22 cellular contexts compared by ENCODE assay signal in genomic region chr10:129418826-129419225, GRCh38. TPM values are rescaled to one million over a fixed set of nuclear protein-coding genes. Genes with fewer than 3 reads are reported as not detected.
A peak's percentile ranks its signal among the peaks of the same experiment; 100 is the strongest.
DNase-seq lines count a peak whose midpoint lies in the region; FAIRE-seq and TF ChIP-seq lines count a peak whose summit lies in the region.
"Had no signal": no experiment of that assay in that cellular context is flagged by ENCODE, and none has a peak within 500 bp of the region (broad histone marks: within the 10 kb centered on the region; RNA-seq: fewer than 3 reads in every experiment).

No MANE protein-coding gene starts in this region.

- no peaks in the 10 kb centered on the region for H3K79me1 ChIP-seq in H1 (ENCODE audit: low read depth, low read length)

- FAIRE-seq in H1 (lab: Jason Lieb, UNC): no peak
- FAIRE-seq: A204.1, G401.6, GM12891, HepG2 had no signal

- no peaks in the 10 kb centered on the region for H3K36me3 ChIP-seq in H1 (ENCODE audit: control insufficient read depth in 2 of 4, insufficient read depth in 4 of 4, low read length in 3 of 4)
- H3K36me3 ChIP-seq: BE2C, HAP-1 had no signal

- TF ChIP-seq EP300 in H1 (IDR thresholded peaks at IDR 0.05; ENCODE audit: borderline replicate concordance in 1 of 2, low read depth in 2 of 2, low read length in 2 of 2): no peak

- no peak overlapping the region for H4K5ac ChIP-seq in H1 (ENCODE audit: insufficient read length, low read depth, low read length)

- H3K56ac ChIP-seq in H1 (replicated peaks; ENCODE audit: insufficient read length, low read depth, low read length): no peak overlapping the region

- in situ Hi-C loops in G401 (cut with HindIII; ENCODE audit: low sequenced_read_pairs): no loop called here
- in situ Hi-C loops in GM13976 (cut with MboI; ENCODE audit: low sequenced_read_pairs, unreplicated experiment): no loop called here

- H3K14ac ChIP-seq in H1 (ENCODE audit: insufficient read length): no peak overlapping the region

- H3K4me3 ChIP-seq in H1 (ENCODE audit: extremely low read depth in 1 of 4, insufficient read depth in 2 of 4, low read depth in 3 of 4, low read length in 4 of 4): no peak overlapping the region
- H3K4me3 ChIP-seq: HAP-1 had no signal

- TF ChIP-seq RAD21 in H1 (IDR thresholded peaks at IDR 0.05 in 1 of 2, conservative IDR thresholded peaks at IDR 0.05 in 1 of 2; ENCODE audit: low read depth in 2 of 2, low read length in 2 of 2): no peak

- no peak overlapping the region for H3K4ac ChIP-seq in H1 (replicated peaks; ENCODE audit: insufficient read length, low read depth, low read length)

- H3K27me3 Mint-ChIP-seq in osteocyte (ENCODE audit: unreplicated experiment): no peaks in the 10 kb centered on the region
- H3K27me3 Mint-ChIP-seq: CD4-positive, CD25-positive, alpha-beta regulatory T cell; IgD-negative memory B cell had no signal

- no peak overlapping the region for H2BK120ac ChIP-seq in H1 (replicated peaks; ENCODE audit: low read depth, low read length)

- no peak overlapping the region for H2BK15ac ChIP-seq in H1 (ENCODE audit: low read length)

- H3K27ac Mint-ChIP-seq in osteocyte (ENCODE audit: unreplicated experiment): no peak overlapping the region
- H3K27ac Mint-ChIP-seq: CD4-positive, CD25-positive, alpha-beta regulatory T cell; IgD-negative memory B cell had no signal

- H3K9me3 ChIP-seq in H1 (ENCODE audit: insufficient read depth in 2 of 2, low read depth in 1 of 2, low read length in 1 of 2): no peaks in the 10 kb centered on the region
- H3K9me3 ChIP-seq: BE2C, HAP-1 had no signal

- POLR2A ChIA-PET in H1 (lab: Charles Lee; ENCODE audit: partially characterized antibody): no interaction called here

- peaks cover 0 to 2% (median under 1%) of the 10 kb centered on the region in 4 experiments; a peak in 1 of 7 replicates for H3K4me1 ChIP-seq in H1 (replicated peaks in 1 of 4; ENCODE audit: control insufficient read depth in 3 of 4, insufficient read depth in 4 of 4, low read length in 3 of 4)
- H3K4me1 ChIP-seq: BE2C, HAP-1 had no signal

- H3K4me2 ChIP-seq in H1 (ENCODE audit: insufficient read depth in 1 of 2, low read depth in 2 of 2, low read length in 2 of 2): no peak overlapping the region

- H3K4me1 Mint-ChIP-seq in osteocyte (ENCODE audit: unreplicated experiment): no peaks in the 10 kb centered on the region
- H3K4me1 Mint-ChIP-seq: CD4-positive, CD25-positive, alpha-beta regulatory T cell; CD8-positive, alpha-beta memory T cell; IgD-negative memory B cell had no signal

- no peak overlapping the region for H3K27ac ChIP-seq in H1 (ENCODE audit: low read depth, low read length)

- whole genome bisulfite sequencing in H1 (ENCODE audit: extremely low coverage in 1 of 2, insufficient coverage in 1 of 2, insufficient read length in 1 of 2, insufficient replicate concordance in 2 of 2, low coverage in 1 of 2, low lambda C conversion rate in 2 of 2, missing lambda C conversion rate in 1 of 2), 2 experiments: 91% methylated on average over 11 of the region's 11 CpGs; no CpG with 5 or more reads in 1 of the 2 experiments

- no peak overlapping the region for H2AFZ ChIP-seq in H1 (ENCODE audit: low read length)

- H4K91ac ChIP-seq in H1 (replicated peaks; ENCODE audit: insufficient read length, low read length): no peak overlapping the region

- H2BK20ac ChIP-seq in H1 (ENCODE audit: low read length): no peak overlapping the region

- H3K27me3 ChIP-seq in H1 (replicated peaks in 1 of 4; ENCODE audit: control insufficient read depth in 3 of 4, extremely low read depth in 1 of 4, insufficient read depth in 3 of 4, low read length in 3 of 4): no peaks in the 10 kb centered on the region
- H3K27me3 ChIP-seq: BE2C had no signal

- peak overlapping the region; percentile 54; the same call in 1 of the 2 replicates for H4K8ac ChIP-seq in H1 (ENCODE audit: extremely low read depth, insufficient read depth, low read length)

- H2BK12ac ChIP-seq in H1 (ENCODE audit: low read depth, low read length): 0 out of 2 replicates have a peak overlapping the region, but pooled peaks have one; percentile 27

- H3K23me2 ChIP-seq in H1 (ENCODE audit: low read depth, low read length): no peaks in the 10 kb centered on the region

- no peak overlapping the region for H2AK5ac ChIP-seq in H1 (ENCODE audit: low read depth, low read length)

- no peak overlapping the region for H3K4me3 Mint-ChIP-seq in osteocyte (ENCODE audit: unreplicated experiment)
- H3K4me3 Mint-ChIP-seq: CD4-positive, CD25-positive, alpha-beta regulatory T cell; CD8-positive, alpha-beta memory T cell; IgD-negative memory B cell had no signal

- TF ChIP-seq POLR2A in H1 (IDR thresholded peaks at IDR 0.05; ENCODE audit: control extremely low read depth in 1 of 2, low read depth in 2 of 2, low read length in 2 of 2): no peak

- no peak for TF ChIP-seq CTCF in H1 (IDR thresholded peaks at IDR 0.05; ENCODE audit: control extremely low read depth in 1 of 3, insufficient read depth in 1 of 3, low read depth in 1 of 3, low read length in 3 of 3)
- TF ChIP-seq CTCF in osteocyte (IDR thresholded peaks at IDR 0.05): no peak
- no peak for TF ChIP-seq CTCF in GM13976 (IDR thresholded peaks at IDR 0.05; ENCODE audit: borderline replicate concordance, control extremely low read depth, extremely low read depth, insufficient read depth, missing control alignments)

- no peak overlapping the region for H3K23ac ChIP-seq in H1 (ENCODE audit: insufficient read length)

- CTCF ChIA-PET in H1 (lab: Charles Lee; ENCODE audit: partially characterized antibody): no interaction called here

- no peak overlapping the region for H3K18ac ChIP-seq in H1 (ENCODE audit: extremely low read depth, low read length)

- no peaks in the 10 kb centered on the region for H3K9me3 Mint-ChIP-seq in osteocyte (ENCODE audit: unreplicated experiment)
- H3K9me3 Mint-ChIP-seq: CD4-positive, CD25-positive, alpha-beta regulatory T cell; CD8-positive, alpha-beta memory T cell; IgD-negative memory B cell had no signal

- DNase-seq in dermis blood vessel endothelial cell (peak; percentile 12), H1 (ENCODE audit: low read depth in 1 of 2, low spot score in 2 of 2) (no peak), osteocyte (ENCODE audit: extremely low spot score, unreplicated experiment) (peak; percentile 77), G401 (ENCODE audit: low spot score) (no peak), GM13976 (ENCODE audit: low spot score) (no peak), NCI-H510A treated with DMSO at 0.1 percent for 48 hours (lab: John Stamatoyannopoulos, UW) (no peak)
- DNase-seq: ACHN; BE2C; C1 segment of cervical spinal cord; CD4-positive, CD25-positive, alpha-beta regulatory T cell; CD8-positive, alpha-beta memory T cell; COR-L47; DMS 273 treated with DMSO at 0.1 percent for 48 hours; DMS53; DND-41; EL had no signal

- no peaks in the 10 kb centered on the region for H3K79me2 ChIP-seq in H1 (ENCODE audit: control insufficient read depth in 1 of 2, insufficient read depth in 2 of 2, low read length in 2 of 2)

- no peak overlapping the region for H3K9ac ChIP-seq in H1 (replicated peaks in 1 of 4; ENCODE audit: extremely low read depth in 1 of 4, low read depth in 3 of 4, low read length in 3 of 4)

- H4K20me1 ChIP-seq in H1 (replicated peaks in 1 of 2; ENCODE audit: control insufficient read depth in 1 of 2, insufficient read depth in 2 of 2, low read length in 2 of 2): no peaks in the 10 kb centered on the region

- H3K36me3 Mint-ChIP-seq in osteocyte (ENCODE audit: unreplicated experiment): no peaks in the 10 kb centered on the region
- H3K36me3 Mint-ChIP-seq: CD4-positive, CD25-positive, alpha-beta regulatory T cell; CD8-positive, alpha-beta memory T cell had no signal

- H2BK5ac ChIP-seq in H1 (ENCODE audit: low read depth, low read length): no peak overlapping the region

TF ChIP-seq in H1, 55 proteins besides CTCF, POLR2A, EP300 and RAD21 (continues in another document):
- TF ChIP-seq SUZ12 (IDR thresholded peaks at IDR 0.05; ENCODE audit: low read length): no peak
- TF ChIP-seq ATF3 (IDR thresholded peaks at IDR 0.05; ENCODE audit: insufficient read depth, low read depth, low read length): no peak
- TF ChIP-seq JUND (IDR thresholded peaks at IDR 0.05; ENCODE audit: low read length): no peak
- TF ChIP-seq RNF2 (IDR thresholded peaks at IDR 0.05; ENCODE audit: borderline replicate concordance, low read depth, low read length, missing control alignments, poor library complexity, severe bottlenecking): no peak
- no peak for TF ChIP-seq KDM1A (IDR thresholded peaks at IDR 0.05; ENCODE audit: borderline replicate concordance, low read length)
- no peak for TF ChIP-seq TCF12 (IDR thresholded peaks at IDR 0.05; ENCODE audit: low read depth, low read length)
- no peak for TF ChIP-seq RXRA (IDR thresholded peaks at IDR 0.05; ENCODE audit: insufficient read depth, low read depth, low read length)
- no peak for TF ChIP-seq CTBP2 (IDR thresholded peaks at IDR 0.05; ENCODE audit: borderline replicate concordance, insufficient read depth, insufficient read length, low read length)
- TF ChIP-seq EGR1 (IDR thresholded peaks at IDR 0.05; ENCODE audit: borderline replicate concordance, low read depth, low read length): no peak
- no peak for TF ChIP-seq ASH2L (IDR thresholded peaks at IDR 0.05; ENCODE audit: low read length)
- no peak for TF ChIP-seq SIRT6 (IDR thresholded peaks at IDR 0.05; ENCODE audit: low read length)
- TF ChIP-seq SP1 (IDR thresholded peaks at IDR 0.05; ENCODE audit: low read depth, low read length): no peak
- no peak for TF ChIP-seq MAFK (IDR thresholded peaks at IDR 0.05; ENCODE audit: low read depth, low read length)
- TF ChIP-seq KDM4A (IDR thresholded peaks at IDR 0.05; ENCODE audit: low read depth, low read length, severe bottlenecking): no peak

RNA-seq across cellular contexts. Expression of gene MGMT, which starts 48.2 kb away (rescaled TPM):
- 18.7 and 39.7 TPM in 2 replicates for total RNA-seq in dermis blood vessel endothelial cell
- total RNA-seq in H1 (2021; fragmentation: NEBNext Ultra II Directional; extraction: Animal tissue kit (Norgen Biotek cat#: 25700)): 9.1 and 9.9 TPM in 2 replicates
- 10.7 and 14.3 TPM in 2 replicates for polyA plus RNA-seq in H1 (2011; rRNA removed)
- 11.6 TPM for polyA plus RNA-seq in H1 (2011; cell fraction: cytosol; rRNA removed)
- polyA plus RNA-seq in H1 (2011; cell fraction: nucleus; rRNA removed): 13.5 TPM
- polyA plus RNA-seq in H1 (2012, experiment 1 of 2): 6.8 to 12.4 TPM (median 9.7 TPM) in 4 replicates
- polyA plus RNA-seq in H1 (2012, experiment 2 of 2): 11.6 TPM
- polyA plus RNA-seq in H1 (2013, experiment 1 of 2): 7.7 TPM
- polyA plus RNA-seq in H1 (2013, experiment 2 of 2): 8.2 TPM
- 8.0 and 8.2 TPM in 2 replicates for polyA minus RNA-seq in H1 (2011; rRNA and poly(A)+ RNA removed)
- 4.4 TPM for polyA minus RNA-seq in H1 (2011; cell fraction: cytosol; rRNA and poly(A)+ RNA removed)
- 26.9 TPM for polyA minus RNA-seq in H1 (2011; cell fraction: nucleus; rRNA and poly(A)+ RNA removed)
- total RNA-seq in osteocyte: 17.0 and 20.8 TPM in 2 replicates
- 60.3 and 98.3 TPM in 2 replicates for total RNA-seq in G401 (2014; rRNA removed; shearing (Covaris generic))

Comparison
In these comparisons a context has a peak if more than half of its experiments do, and no peak if none do; other contexts are left out.
1. DNase-seq: peak in dermis blood vessel endothelial cell (single experiment) and osteocyte (single experiment); none in H1 (0 of 2), G401 (single experiment), GM13976 (single experiment) and NCI-H510A treated with DMSO at 0.1 percent for 48 hours (single experiment).